Comparison of ENCODE assay signal across 8 cellular contexts in the genomic region with DNA sequence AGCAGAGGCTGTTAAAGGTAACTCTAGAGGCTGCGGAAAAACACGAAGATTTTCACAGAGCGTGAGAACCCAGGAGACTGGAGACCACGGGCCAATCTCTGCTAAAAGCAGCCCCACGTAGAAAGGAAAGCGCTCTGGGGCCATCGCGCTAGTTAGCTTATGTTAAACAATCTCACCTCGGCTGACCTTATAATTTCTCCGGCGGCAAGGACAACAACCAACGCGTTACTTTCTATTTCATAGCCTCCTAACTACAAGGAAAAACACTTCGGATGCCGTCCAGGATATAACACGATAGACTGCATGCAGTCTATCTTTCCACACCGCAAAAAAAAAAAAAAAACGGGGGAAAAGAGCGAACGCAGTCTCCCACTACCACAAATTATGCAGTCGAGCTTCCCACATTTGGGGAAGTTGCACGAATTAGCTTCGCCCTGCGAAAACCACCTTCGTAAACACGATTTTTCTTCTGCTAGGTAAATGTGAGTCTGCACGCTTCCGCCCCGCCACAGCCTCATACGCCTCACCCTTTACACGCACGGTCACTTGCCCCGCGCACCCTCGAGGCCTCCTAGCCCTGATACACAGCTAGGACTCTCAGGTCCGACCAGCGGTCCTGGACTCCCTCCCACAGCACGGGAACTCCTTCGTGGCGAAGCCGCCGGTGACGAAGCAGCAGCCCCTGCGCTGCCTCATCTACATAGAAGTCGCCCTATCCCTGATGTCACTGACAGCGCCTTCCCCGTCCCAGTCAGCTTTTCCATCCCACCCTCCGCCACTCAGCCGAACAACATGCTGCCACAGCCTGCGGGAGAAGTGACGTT.
DNase-seq lines count a peak whose midpoint lies in the region; ATAC-seq and TF ChIP-seq lines count a peak whose summit lies in the region.

No MANE protein-coding gene starts in this region.

- peak overlapping the region; percentile 100 for H3K27ac Mint-ChIP-seq in progenitor cell of endocrine pancreas

- H3K36me3 ChIP-seq in left ventricle myocardium inferior (no peaks in the 10 kb centered on the region), upper lobe of right lung (no peaks in the 10 kb centered on the region)

- ATAC-seq in GM21515 (IDR thresholded peaks at IDR 0.05; ENCODE audit: unreplicated experiment) = peak; percentile 65
- ATAC-seq in upper lobe of right lung = peak; percentile 84

- TF ChIP-seq CTCF in left ventricle myocardium inferior (IDR thresholded peaks at IDR 0.05; ENCODE audit: borderline replicate concordance) (no peak), progenitor cell of endocrine pancreas (IDR thresholded peaks at IDR 0.05; ENCODE audit: unreplicated experiment) (no peak), upper lobe of right lung (IDR thresholded peaks at IDR 0.05) (no peak)

- peak overlapping the region; percentile 9; the same call in 1 of the 2 replicates for H3K4me3 ChIP-seq in Jurkat, Clone E6-1 (ENCODE audit: low read length)
- peak overlapping the region; percentile 65 for H3K4me3 ChIP-seq in left ventricle myocardium inferior
- peak overlapping the region; percentile 59 for H3K4me3 ChIP-seq in upper lobe of right lung

- peaks cover 30% of the 10 kb centered on the region for H3K4me1 ChIP-seq in left ventricle myocardium inferior
- peaks cover 9% of the 10 kb centered on the region for H3K4me1 ChIP-seq in upper lobe of right lung

- no peaks in the 10 kb centered on the region for H3K36me3 Mint-ChIP-seq in progenitor cell of endocrine pancreas (ENCODE audit: insufficient read depth)

- H3K9me3 ChIP-seq in left ventricle myocardium inferior (replicated peaks) = peaks cover 39% of the 10 kb centered on the region
- peaks cover 4% of the 10 kb centered on the region for H3K9me3 ChIP-seq in upper lobe of right lung

- H3K9me3 Mint-ChIP-seq in progenitor cell of endocrine pancreas (ENCODE audit: low read depth) = peaks cover 7% of the 10 kb centered on the region

- DNase-seq in DMS 273 (lab: John Stamatoyannopoulos, UW; ENCODE audit: unreplicated experiment) (peak; percentile 93), SK-N-DZ (ENCODE audit: low spot score) (peak; percentile 93), left ventricle myocardium inferior (peak; percentile 44), progenitor cell of endocrine pancreas (ENCODE audit: low spot score, unreplicated experiment) (peak; percentile 50), upper lobe of right lung (no peak)
- DNase-seq in Jurkat, Clone E6-1 (ENCODE audit: low read depth, low spot score) = no peak
- peak; percentile 67 for DNase-seq in activated naive CD8-positive, alpha-beta T cell treated with anti-CD3 and anti-CD28 coated beads, Interleukin-2, amount 50 U/mL, for 16 hours (ENCODE audit: low read depth, low spot score)

- H3K27me3 ChIP-seq in left ventricle myocardium inferior (ENCODE audit: low read depth) (peaks cover 56% of the 10 kb centered on the region), upper lobe of right lung (peaks cover 38% of the 10 kb centered on the region)

- H3K4me1 Mint-ChIP-seq in progenitor cell of endocrine pancreas (ENCODE audit: low read depth) = peaks cover 12% of the 10 kb centered on the region

- intact Hi-C loops in left ventricle myocardium inferior (cut with micrococcal nuclease) (no loop called here), upper lobe of right lung (cut with DNase I) (no loop called here)

- H3K4me3 Mint-ChIP-seq in progenitor cell of endocrine pancreas (ENCODE audit: low read depth) = peak overlapping the region; percentile 88

- H3K27ac ChIP-seq in left ventricle myocardium inferior (replicated peaks) (peak overlapping the region; percentile 31), upper lobe of right lung (peak overlapping the region; percentile 81)

- H3K27me3 Mint-ChIP-seq in progenitor cell of endocrine pancreas = peaks cover 51% of the 10 kb centered on the region

Comparison
In these comparisons a context has a peak if more than half of its experiments do, and no peak if none do; other contexts are left out.
1. DNase-seq: peak in DMS 273 (single experiment), SK-N-DZ (single experiment), activated naive CD8-positive, alpha-beta T cell treated with anti-CD3 and anti-CD28 coated beads, Interleukin-2, amount 50 U/mL, for 16 hours (single experiment), left ventricle myocardium inferior (single experiment) and progenitor cell of endocrine pancreas (single experiment); none in Jurkat, Clone E6-1 (single experiment) and upper lobe of right lung (single experiment).
2. H3K4me3 ChIP-seq: peak in every context shown above with its lines; median percentile 65 in left ventricle myocardium inferior; 59 in upper lobe of right lung; 9 in Jurkat, Clone E6-1.